In genomic region chr1:193432979-193433587, GRCh38 we compare ENCODE assay signal across 32 cellular contexts.
"Had no signal": no experiment of that assay in that cellular context is flagged by ENCODE, and none has a peak within 500 bp of the region (broad histone marks: within the 10 kb centered on the region; RNA-seq: fewer than 3 reads in every experiment).

No MANE protein-coding gene starts in this region.

- H3K27me3 Mint-ChIP-seq: activated B cell treated with CpG ODN at 0.5 μM for 24 hours; activated CD4-positive, alpha-beta memory T cell treated with anti-CD3 and anti-CD28 coated beads for 36 hours; activated CD4-positive, alpha-beta T cell treated with anti-CD3 and anti-CD28 coated beads for 36 hours; activated CD4-positive, alpha-beta T cell treated with anti-CD3 and anti-CD28 coated beads, Interleukin-2, amount 10 ng/mL, durations not matched to agents 24 days and 14 days; activated CD8-positive, alpha-beta memory T cell treated with anti-CD3 and anti-CD28 coated beads, Interleukin-2, amount 10 ng/mL, durations not matched to agents 7 days and 5 days; activated naive CD4-positive, alpha-beta T cell treated with anti-CD3 and anti-CD28 coated beads, Interleukin-2, amount 50 U/mL, for 24 hours; central memory CD8-positive, alpha-beta T cell; dendritic cell treated with granulocyte-macrophage colony-stimulating factor and Interleukin-4, amounts not matched to agents 40 ng/mL and 50 ng/mL, for 4 days; T-helper 17 cell had no signal

- H3K4me3 Mint-ChIP-seq: activated B cell treated with CpG ODN at 0.5 μM for 24 hours; activated CD4-positive, alpha-beta memory T cell treated with anti-CD3 and anti-CD28 coated beads for 36 hours; activated CD4-positive, alpha-beta T cell treated with anti-CD3 and anti-CD28 coated beads for 36 hours; activated CD4-positive, alpha-beta T cell treated with anti-CD3 and anti-CD28 coated beads, Interleukin-2, amount 10 ng/mL, durations not matched to agents 24 days and 14 days; activated CD8-positive, alpha-beta memory T cell treated with anti-CD3 and anti-CD28 coated beads, Interleukin-2, amount 10 ng/mL, durations not matched to agents 7 days and 5 days; activated CD8-positive, alpha-beta T cell treated with anti-CD3 and anti-CD28 coated beads, Interleukin-2, amount 10 ng/mL, durations not matched to agents 7 days and 5 days; activated naive CD4-positive, alpha-beta T cell treated with anti-CD3 and anti-CD28 coated beads for 36 hours; activated naive CD4-positive, alpha-beta T cell treated with anti-CD3 and anti-CD28 coated beads, Interleukin-2, amount 50 U/mL, for 24 hours; activated T-helper 1 cell treated with anti-CD3 and anti-CD28 coated beads, Interleukin-12 subunit alpha, Interleukin-12 subunit beta, Interleukin-2, Interleukin-4 antibody, amounts not matched to agents 30 ng/mL and 10 ng/mL and 1 ng/mL, durations not matched to agents 14 hours and 24 hours and 36 hours; central memory CD8-positive, alpha-beta T cell; dendritic cell treated with granulocyte-macrophage colony-stimulating factor and Interleukin-4, amounts not matched to agents 40 ng/mL and 50 ng/mL, for 4 days; T-helper 17 cell; T-helper 2 cell treated with Interferon-gamma antibody and Interleukin-4, amounts not matched to agents 5 μg/mL and 100 μg/mL, for 36 hours had no signal

- ATAC-seq: activated CD4-positive, alpha-beta T cell treated with anti-CD3 and anti-CD28 coated beads for 36 hours; activated CD4-positive, CD25-positive, alpha-beta regulatory T cell treated with anti-CD3 and anti-CD28 coated beads, Interleukin-2, amount 50 U/mL, for 24 hours; activated CD8-positive, alpha-beta memory T cell treated with anti-CD3 and anti-CD28 coated beads, Interleukin-2, amount 10 ng/mL, durations not matched to agents 7 days and 5 days; activated CD8-positive, alpha-beta T cell treated with anti-CD3 and anti-CD28 coated beads, Interleukin-2, amount 10 ng/mL, durations not matched to agents 7 days and 5 days; heart left ventricle; T-helper 17 cell had no signal

- H3K4me1 Mint-ChIP-seq: activated B cell treated with CpG ODN at 0.5 μM for 24 hours had no signal

- H3K27ac Mint-ChIP-seq: activated B cell treated with CpG ODN at 0.5 μM for 24 hours; activated CD4-positive, alpha-beta memory T cell treated with anti-CD3 and anti-CD28 coated beads for 36 hours; activated CD4-positive, alpha-beta T cell treated with anti-CD3 and anti-CD28 coated beads for 36 hours; activated CD4-positive, alpha-beta T cell treated with anti-CD3 and anti-CD28 coated beads, Interleukin-2, amount 10 ng/mL, durations not matched to agents 24 days and 14 days; activated CD8-positive, alpha-beta memory T cell treated with anti-CD3 and anti-CD28 coated beads, Interleukin-2, amount 10 ng/mL, durations not matched to agents 7 days and 5 days; activated CD8-positive, alpha-beta T cell treated with anti-CD3 and anti-CD28 coated beads, Interleukin-2, amount 10 ng/mL, durations not matched to agents 7 days and 5 days; activated naive CD4-positive, alpha-beta T cell treated with anti-CD3 and anti-CD28 coated beads for 36 hours; activated naive CD4-positive, alpha-beta T cell treated with anti-CD3 and anti-CD28 coated beads, Interleukin-2, amount 50 U/mL, for 24 hours; activated T-helper 1 cell treated with anti-CD3 and anti-CD28 coated beads, Interleukin-12 subunit alpha, Interleukin-12 subunit beta, Interleukin-2, Interleukin-4 antibody, amounts not matched to agents 30 ng/mL and 10 ng/mL and 1 ng/mL, durations not matched to agents 14 hours and 24 hours and 36 hours; activated T-helper 2 cell treated with anti-CD3 and anti-CD28 coated beads, Interferon-gamma antibody, Interleukin-2, Interleukin-4, amounts not matched to agents 10 μg/mL and 5 μg/mL and 100 μg/mL, durations not matched to agents 14 hours and 24 hours and 36 hours; dendritic cell treated with granulocyte-macrophage colony-stimulating factor and Interleukin-4, amounts not matched to agents 40 ng/mL and 50 ng/mL, for 4 days; T-helper 17 cell; T-helper 2 cell treated with Interferon-gamma antibody and Interleukin-4, amounts not matched to agents 5 μg/mL and 100 μg/mL, for 36 hours had no signal

- DNase-seq: activated B cell treated with CpG ODN at 0.5 μM for 24 hours; activated CD4-positive, alpha-beta memory T cell treated with anti-CD3 and anti-CD28 coated beads for 36 hours; activated CD4-positive, alpha-beta T cell treated with anti-CD3 and anti-CD28 coated beads for 36 hours; activated CD4-positive, alpha-beta T cell treated with anti-CD3 and anti-CD28 coated beads, Interleukin-2, amount 10 ng/mL, durations not matched to agents 24 days and 14 days; activated CD8-positive, alpha-beta memory T cell treated with anti-CD3 and anti-CD28 coated beads, Interleukin-2, amount 10 ng/mL, durations not matched to agents 7 days and 5 days; activated CD8-positive, alpha-beta memory T cell treated with anti-CD3 and anti-CD28 coated beads, Interleukin-2, amount 50 U/mL, for 4 hours; activated CD8-positive, alpha-beta T cell treated with anti-CD3 and anti-CD28 coated beads, Interleukin-2, amount 10 ng/mL, durations not matched to agents 7 days and 5 days; activated effector memory CD4-positive, alpha-beta T cell treated with anti-CD3 and anti-CD28 coated beads, Interleukin-2, amount 50 U/mL, for 16 hours; activated naive CD4-positive, alpha-beta T cell treated with anti-CD3 and anti-CD28 coated beads for 36 hours; activated T-cell treated with anti-CD3 and anti-CD28 coated beads, Interleukin-2, amount 50 U/mL, for 1 hour; activated T-cell treated with anti-CD3 and anti-CD28 coated beads, Interleukin-2, amount 50 U/mL, for 48 hours; amniotic stem cell; anterior cingulate cortex; brain microvascular endothelial cell; dorsolateral prefrontal cortex; effector memory CD4-positive, alpha-beta T cell; erythroblast; foreskin melanocyte; heart left ventricle; T-helper 1 cell; T-helper 17 cell; T1000; WERI-Rb-1 had no signal

- H3K4me1 ChIP-seq: esophagus muscularis mucosa, heart left ventricle had no signal

- H3K27ac ChIP-seq: coronary artery, dorsolateral prefrontal cortex, esophagus muscularis mucosa, heart left ventricle, WERI-Rb-1 had no signal

- H3K36me3 ChIP-seq: brain microvascular endothelial cell, esophagus muscularis mucosa, heart left ventricle, WERI-Rb-1 had no signal

- H3K27me3 ChIP-seq: brain microvascular endothelial cell, dorsolateral prefrontal cortex, esophagus muscularis mucosa, heart left ventricle had no signal

- H3K4me3 ChIP-seq: coronary artery, dorsolateral prefrontal cortex, esophagus muscularis mucosa, heart left ventricle had no signal
